1 cellular context compared by ENCODE assay signal in genomic region chr6:138098306-138098705, GRCh38.
TF ChIP-seq lines count a peak whose summit lies in the region.

No MANE protein-coding gene starts in this region.

TF ChIP-seq in HCT116, 20 proteins besides CTCF, POLR2A, EP300 and RAD21:
- TF ChIP-seq CBX3 (IDR thresholded peaks at IDR 0.05; ENCODE audit: low read depth) (peak; percentile 19; the same call in 1 of the 2 replicates), SIN3A (IDR thresholded peaks at IDR 0.05; ENCODE audit: low read depth) (no peak), CEBPB (IDR thresholded peaks at IDR 0.05; ENCODE audit: low read depth) (no peak)
